Comparison of ENCODE assay signal across 17 cellular contexts in genomic region chr3:42276419-42277132, GRCh38. TPM values are rescaled to one million over a fixed set of nuclear protein-coding genes. Genes with fewer than 3 reads are reported as not detected.
DNase-seq lines count a peak whose midpoint lies in the region; ATAC-seq lines count a peak whose summit lies in the region.
"Had no signal": no experiment of that assay in that cellular context is flagged by ENCODE, and none has a peak within 500 bp of the region (broad histone marks: within the 10 kb centered on the region; RNA-seq: fewer than 3 reads in every experiment).

No MANE protein-coding gene starts in this region.

- H3K27ac Mint-ChIP-seq in T-helper 2 cell treated with Interferon-gamma antibody and Interleukin-4, amounts not matched to agents 5 μg/mL and 100 μg/mL, for 36 hours = no peak overlapping the region
- H3K27ac Mint-ChIP-seq in CD8-positive, alpha-beta memory T cell = no peak overlapping the region
- H3K27ac Mint-ChIP-seq: activated naive CD8-positive, alpha-beta T cell treated with anti-CD3 and anti-CD28 coated beads for 36 hours; dendritic cell treated with granulocyte-macrophage colony-stimulating factor and Interleukin-4, amounts not matched to agents 40 ng/mL and 50 ng/mL, for 4 days; H9; natural killer cell had no signal

- peak overlapping the region; percentile 22 for H3K27ac ChIP-seq in angular gyrus (ENCODE audit: low read depth, low read length)
- no peak overlapping the region for H3K27ac ChIP-seq in CD8-positive, alpha-beta memory T cell (ENCODE audit: low read depth, low read length)
- H3K27ac ChIP-seq: upper lobe of left lung had no signal

- no peak for DNase-seq in T-helper 2 cell treated with Interferon-gamma antibody and Interleukin-4, amounts not matched to agents 5 μg/mL and 100 μg/mL, for 36 hours (ENCODE audit: low spot score)
- DNase-seq in NCI-H82 treated with DMSO at 0.1 percent for 48 hours (lab: John Stamatoyannopoulos, UW; ENCODE audit: unreplicated experiment) = no peak
- DNase-seq in CD8-positive, alpha-beta memory T cell = no peak
- no peak for DNase-seq in NCI-H2227 (lab: John Stamatoyannopoulos, UW; ENCODE audit: unreplicated experiment)
- DNase-seq: activated naive CD8-positive, alpha-beta T cell treated with anti-CD3 and anti-CD28 coated beads for 36 hours; foreskin melanocyte; GF-D8; H9; natural killer cell; NCI-H2029; OCI-M1; upper lobe of left lung had no signal

- no peaks in the 10 kb centered on the region for H3K4me1 ChIP-seq in CD8-positive, alpha-beta memory T cell (ENCODE audit: insufficient read depth, low read length)
- H3K4me1 ChIP-seq: upper lobe of left lung had no signal

- CTCF ChIA-PET in CD8-positive, alpha-beta memory T cell (lab: Charles Lee) = no interaction called here

- H3K9me3 ChIP-seq in CD8-positive, alpha-beta memory T cell (ENCODE audit: low read length) = no peaks in the 10 kb centered on the region

- no peaks in the 10 kb centered on the region for H3K27me3 ChIP-seq in CD8-positive, alpha-beta memory T cell (ENCODE audit: insufficient read depth, low read length, poor library complexity, severe bottlenecking)
- H3K27me3 ChIP-seq: upper lobe of left lung had no signal

- POLR2A ChIA-PET in CD8-positive, alpha-beta memory T cell (lab: Charles Lee) = no interaction called here

- H3K36me3 ChIP-seq in CD8-positive, alpha-beta memory T cell (ENCODE audit: insufficient read depth, low read length) = no peaks in the 10 kb centered on the region
- H3K36me3 ChIP-seq: upper lobe of left lung had no signal

- H3K4me3 ChIP-seq in CD8-positive, alpha-beta memory T cell (ENCODE audit: low read length) = no peak overlapping the region
- H3K4me3 ChIP-seq: upper lobe of left lung had no signal

- no peaks in the 10 kb centered on the region for H3K4me1 Mint-ChIP-seq in T-helper 2 cell treated with Interferon-gamma antibody and Interleukin-4, amounts not matched to agents 5 μg/mL and 100 μg/mL, for 36 hours (ENCODE audit: low read depth)
- H3K4me1 Mint-ChIP-seq in CD8-positive, alpha-beta memory T cell = no peaks in the 10 kb centered on the region
- H3K4me1 Mint-ChIP-seq: H9, natural killer cell had no signal

- H3K4me3 Mint-ChIP-seq in T-helper 2 cell treated with Interferon-gamma antibody and Interleukin-4, amounts not matched to agents 5 μg/mL and 100 μg/mL, for 36 hours = no peak overlapping the region
- H3K4me3 Mint-ChIP-seq in CD8-positive, alpha-beta memory T cell = no peak overlapping the region
- H3K4me3 Mint-ChIP-seq: activated naive CD8-positive, alpha-beta T cell treated with anti-CD3 and anti-CD28 coated beads for 36 hours; dendritic cell treated with granulocyte-macrophage colony-stimulating factor and Interleukin-4, amounts not matched to agents 40 ng/mL and 50 ng/mL, for 4 days; H9; natural killer cell had no signal

- peaks cover 32% of the 10 kb centered on the region for H3K9me3 Mint-ChIP-seq in T-helper 2 cell treated with Interferon-gamma antibody and Interleukin-4, amounts not matched to agents 5 μg/mL and 100 μg/mL, for 36 hours
- H3K9me3 Mint-ChIP-seq in CD8-positive, alpha-beta memory T cell = peaks cover 7 to 32% (median 10%) of the 10 kb centered on the region in 5 donors

- peaks cover 2% of the 10 kb centered on the region for H3K27me3 Mint-ChIP-seq in T-helper 2 cell treated with Interferon-gamma antibody and Interleukin-4, amounts not matched to agents 5 μg/mL and 100 μg/mL, for 36 hours (ENCODE audit: low read depth)
- H3K27me3 Mint-ChIP-seq in CD8-positive, alpha-beta memory T cell = peaks cover 0 to 7% of the 10 kb centered on the region in 2 donors
- H3K27me3 Mint-ChIP-seq: activated naive CD8-positive, alpha-beta T cell treated with anti-CD3 and anti-CD28 coated beads for 36 hours had no signal

- peak; percentile 92 for ATAC-seq in GM18867 (IDR thresholded peaks at IDR 0.05; ENCODE audit: unreplicated experiment)
- ATAC-seq in GM21515 (IDR thresholded peaks at IDR 0.05; ENCODE audit: unreplicated experiment) = peak; percentile 95
- ATAC-seq in HG03039 (IDR thresholded peaks at IDR 0.05; ENCODE audit: unreplicated experiment) = peak; percentile 69

- no peaks in the 10 kb centered on the region for H3K36me3 Mint-ChIP-seq in T-helper 2 cell treated with Interferon-gamma antibody and Interleukin-4, amounts not matched to agents 5 μg/mL and 100 μg/mL, for 36 hours (ENCODE audit: low read depth)
- peaks cover 0 to 2% (median 0%) of the 10 kb centered on the region in 3 donors for H3K36me3 Mint-ChIP-seq in CD8-positive, alpha-beta memory T cell
- H3K36me3 Mint-ChIP-seq: natural killer cell had no signal

RNA-seq across cellular contexts. Expression of gene CCK, which starts 10.6 kb away (rescaled TPM):
- not detected for total RNA-seq in CD8-positive, alpha-beta memory T cell
- polyA plus RNA-seq in CD8-positive, alpha-beta memory T cell = not detected
- total RNA-seq: activated naive CD8-positive, alpha-beta T cell treated with anti-CD3 and anti-CD28 coated beads for 36 hours had no signal
